ENCODE assay signal across 9 cellular contexts in the genomic region with DNA sequence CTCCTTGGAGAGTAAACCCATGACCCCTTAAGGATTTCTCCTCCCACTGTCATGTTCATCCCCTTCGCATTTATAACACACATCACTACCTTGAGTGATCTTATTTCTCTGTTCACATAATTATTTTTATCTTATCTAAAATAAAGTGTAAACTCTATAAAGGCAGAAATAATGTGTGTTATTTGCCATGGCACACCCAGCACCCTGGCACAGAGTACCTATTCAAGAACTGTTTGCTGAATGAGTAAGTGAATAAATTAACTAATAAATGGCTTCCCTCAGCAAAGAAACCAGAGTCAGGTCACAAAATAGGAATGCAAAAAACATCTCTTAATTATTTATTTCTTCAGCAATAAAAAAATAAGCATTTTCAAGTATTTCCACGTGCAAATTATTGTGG.
"Had no signal": no experiment of that assay in that cellular context is flagged by ENCODE, and none has a peak within 500 bp of the region (broad histone marks: within the 10 kb centered on the region; RNA-seq: fewer than 3 reads in every experiment).

No MANE protein-coding gene starts in this region.

- H3K27ac Mint-ChIP-seq: GM23338, H9, HFFc6 had no signal

- H3K9ac ChIP-seq: GM23248 had no signal

- DNase-seq: GM23248, GOT3, H7, H9, HCEC 1CT, HFFc6 had no signal

- H3K27ac ChIP-seq: GM23248 had no signal

- H3K4me3 Mint-ChIP-seq: GM23338, H9, HFFc6 had no signal

- H2AFZ ChIP-seq: GM23248, GM23338 had no signal

- H3K4me2 ChIP-seq: GM23338 had no signal

- H3K4me3 ChIP-seq: GM23248, GM23338, HAP-1 had no signal

- ATAC-seq: GM23338, HCT116 had no signal

- H3K36me3 ChIP-seq: HAP-1 had no signal

- H3K4me1 Mint-ChIP-seq: GM23338, H9 had no signal

- H3K9me3 Mint-ChIP-seq: GM23338, H9 had no signal

- H3K4me1 ChIP-seq: HAP-1 had no signal

- H3K9me3 ChIP-seq: HAP-1 had no signal
